ENCODE assay signal across 20 cellular contexts in the genomic region with DNA sequence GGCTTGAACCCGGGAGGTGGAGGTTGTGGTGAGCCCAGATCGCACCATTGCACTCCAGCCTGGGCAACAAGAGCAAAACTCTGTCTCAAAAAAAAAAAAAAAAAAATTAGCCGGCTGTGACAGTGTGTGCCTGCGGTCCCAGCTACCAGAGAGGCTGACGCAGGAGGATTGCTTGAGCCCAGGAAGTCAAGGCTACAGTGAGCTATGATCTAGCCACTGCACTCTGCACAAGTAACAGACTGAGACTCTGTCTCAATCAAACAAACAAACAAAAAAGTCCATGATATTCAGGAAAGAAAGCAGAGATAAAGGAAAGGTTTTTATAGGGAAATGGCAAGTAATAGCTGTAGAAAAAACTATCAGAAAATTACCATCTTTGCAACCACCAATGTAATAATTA. TPM values are rescaled to one million over a fixed set of nuclear protein-coding genes. Genes with fewer than 3 reads are reported as not detected.
DNase-seq lines count a peak whose midpoint lies in the region; ATAC-seq and TF ChIP-seq lines count a peak whose summit lies in the region.
"Had no signal": no experiment of that assay in that cellular context is flagged by ENCODE, and none has a peak within 500 bp of the region (broad histone marks: within the 10 kb centered on the region; RNA-seq: fewer than 3 reads in every experiment).

No MANE protein-coding gene starts in this region.

- peaks cover 25% of the 10 kb centered on the region for H3K4me1 Mint-ChIP-seq in activated naive CD4-positive, alpha-beta T cell treated with anti-CD3 and anti-CD28 coated beads, Interleukin-2, amount 50 U/mL, for 24 hours
- peaks cover 15% of the 10 kb centered on the region for H3K4me1 Mint-ChIP-seq in activated T-helper 2 cell treated with anti-CD3 and anti-CD28 coated beads, Interferon-gamma antibody, Interleukin-2, Interleukin-4, amounts not matched to agents 10 μg/mL and 5 μg/mL and 100 μg/mL, durations not matched to agents 14 hours and 24 hours and 36 hours (ENCODE audit: low read depth)
- no peaks in the 10 kb centered on the region for H3K4me1 Mint-ChIP-seq in type B pancreatic cell (ENCODE audit: unreplicated experiment)

- no peak overlapping the region for H3K4me2 ChIP-seq in Karpas-422 (ENCODE audit: low read depth, low read length, poor library complexity, severe bottlenecking)
- H3K4me2 ChIP-seq: SK-N-SH had no signal

- H3K9me2 ChIP-seq in Karpas-422 (replicated peaks; ENCODE audit: insufficient read depth, low read length) = no peaks in the 10 kb centered on the region
- H3K9me2 ChIP-seq: SK-N-SH had no signal

- H3K4me3 ChIP-seq in Karpas-422 (ENCODE audit: low read length) = no peak overlapping the region
- H3K4me3 ChIP-seq in uterus = no peak overlapping the region
- H3K4me3 ChIP-seq: GM12878 had no signal

- intact Hi-C loops in activated T-helper 2 cell treated with anti-CD3 and anti-CD28 coated beads, Interferon-gamma antibody, Interleukin-2, Interleukin-4, amounts not matched to agents 10 μg/mL and 5 μg/mL and 100 μg/mL, durations not matched to agents 14 hours and 24 hours and 36 hours (cut with micrococcal nuclease) = no loop called here
- intact Hi-C loops in uterus (cut with DNase I; ENCODE audit: low total_unique reads) = no loop called here

- no peaks in the 10 kb centered on the region for H4K20me1 ChIP-seq in Karpas-422 (ENCODE audit: insufficient read depth, low read depth, low read length)

- DNase-seq in activated naive CD4-positive, alpha-beta T cell treated with anti-CD3 and anti-CD28 coated beads, Interleukin-2, amount 50 U/mL, for 72 hours (ENCODE audit: low spot score in 2 of 2) = no peak
- DNase-seq in Karpas-422 (no peak), type B pancreatic cell (ENCODE audit: extremely low spot score, unreplicated experiment) (no peak), DMS114 treated with DMSO at 0.1 percent for 48 hours (lab: John Stamatoyannopoulos, UW; ENCODE audit: unreplicated experiment) (no peak), uterus (no peak)
- DNase-seq in activated T-helper 2 cell treated with anti-CD3 and anti-CD28 coated beads, Interferon-gamma antibody, Interleukin-2, Interleukin-4, amounts not matched to agents 10 μg/mL and 5 μg/mL and 100 μg/mL, durations not matched to agents 14 hours and 24 hours and 36 hours (ENCODE audit: low spot score) = no peak
- DNase-seq: 8988T, ACHN, HCEC 1CT, NCI-H1092, NCI-H146, NCI-H1930, NCI-H446 treated with DMSO at 0.1 percent for 48 hours, NCI-H526, NCI-H82, SIG-M5, SK-N-SH had no signal

- H3K27ac Mint-ChIP-seq in activated naive CD4-positive, alpha-beta T cell treated with anti-CD3 and anti-CD28 coated beads, Interleukin-2, amount 50 U/mL, for 24 hours = peak overlapping the region; percentile 38
- H3K27ac Mint-ChIP-seq in activated naive CD4-positive, alpha-beta T cell treated with anti-CD3 and anti-CD28 coated beads, Interleukin-2, amount 50 U/mL, for 72 hours = no peak overlapping the region
- peak overlapping the region; percentile 22 for H3K27ac Mint-ChIP-seq in activated T-helper 2 cell treated with anti-CD3 and anti-CD28 coated beads, Interferon-gamma antibody, Interleukin-2, Interleukin-4, amounts not matched to agents 10 μg/mL and 5 μg/mL and 100 μg/mL, durations not matched to agents 14 hours and 24 hours and 36 hours
- no peak overlapping the region for H3K27ac Mint-ChIP-seq in type B pancreatic cell

- H3K36me3 Mint-ChIP-seq in activated naive CD4-positive, alpha-beta T cell treated with anti-CD3 and anti-CD28 coated beads, Interleukin-2, amount 50 U/mL, for 24 hours = no peaks in the 10 kb centered on the region
- peaks cover 0 to 4% of the 10 kb centered on the region in 2 donors for H3K36me3 Mint-ChIP-seq in activated naive CD4-positive, alpha-beta T cell treated with anti-CD3 and anti-CD28 coated beads, Interleukin-2, amount 50 U/mL, for 72 hours
- peaks cover 17% of the 10 kb centered on the region for H3K36me3 Mint-ChIP-seq in activated T-helper 2 cell treated with anti-CD3 and anti-CD28 coated beads, Interferon-gamma antibody, Interleukin-2, Interleukin-4, amounts not matched to agents 10 μg/mL and 5 μg/mL and 100 μg/mL, durations not matched to agents 14 hours and 24 hours and 36 hours (ENCODE audit: low read depth)
- no peaks in the 10 kb centered on the region for H3K36me3 Mint-ChIP-seq in type B pancreatic cell

- TF ChIP-seq CTCF in type B pancreatic cell (conservative IDR thresholded peaks at IDR 0.05) (no peak), uterus (IDR thresholded peaks at IDR 0.05) (no peak)

- H3K27me3 ChIP-seq in Karpas-422 (ENCODE audit: low read length) (no peaks in the 10 kb centered on the region), uterus (no peaks in the 10 kb centered on the region)

- no peak for ATAC-seq in activated naive CD4-positive, alpha-beta T cell treated with anti-CD3 and anti-CD28 coated beads, Interleukin-2, amount 50 U/mL, for 72 hours
- ATAC-seq in GM19035 (IDR thresholded peaks at IDR 0.05; ENCODE audit: unreplicated experiment) = no peak
- ATAC-seq: GM12878 had no signal

- H3K36me3 ChIP-seq in Karpas-422 (ENCODE audit: insufficient read depth, low read length) (peaks cover 4% of the 10 kb centered on the region; the same call in 1 of the 2 replicates), uterus (no peaks in the 10 kb centered on the region)

- TF ChIP-seq POLR2A in uterus (IDR thresholded peaks at IDR 0.05) = no peak

- no peak overlapping the region for H3K4me3 Mint-ChIP-seq in activated naive CD4-positive, alpha-beta T cell treated with anti-CD3 and anti-CD28 coated beads, Interleukin-2, amount 50 U/mL, for 24 hours
- H3K4me3 Mint-ChIP-seq in activated T-helper 2 cell treated with anti-CD3 and anti-CD28 coated beads, Interferon-gamma antibody, Interleukin-2, Interleukin-4, amounts not matched to agents 10 μg/mL and 5 μg/mL and 100 μg/mL, durations not matched to agents 14 hours and 24 hours and 36 hours (ENCODE audit: low read depth) = no peak overlapping the region
- peak overlapping the region; percentile 41 for H3K4me3 Mint-ChIP-seq in type B pancreatic cell

- H2AFZ ChIP-seq in Karpas-422 (ENCODE audit: low read length) = no peak overlapping the region

- H3K79me2 ChIP-seq in Karpas-422 (ENCODE audit: low read length) = peaks cover 18% of the 10 kb centered on the region

- H3K27me3 Mint-ChIP-seq in activated naive CD4-positive, alpha-beta T cell treated with anti-CD3 and anti-CD28 coated beads, Interleukin-2, amount 50 U/mL, for 24 hours = no peaks in the 10 kb centered on the region
- no peaks in the 10 kb centered on the region for H3K27me3 Mint-ChIP-seq in activated T-helper 2 cell treated with anti-CD3 and anti-CD28 coated beads, Interferon-gamma antibody, Interleukin-2, Interleukin-4, amounts not matched to agents 10 μg/mL and 5 μg/mL and 100 μg/mL, durations not matched to agents 14 hours and 24 hours and 36 hours (ENCODE audit: low read depth)
- no peaks in the 10 kb centered on the region for H3K27me3 Mint-ChIP-seq in type B pancreatic cell

- H3K4me1 ChIP-seq in Karpas-422 (ENCODE audit: low read length) (peaks cover 62% of the 10 kb centered on the region), uterus (peaks cover 0 to 3% of the 10 kb centered on the region in 2 donors)

- H3K9ac ChIP-seq in Karpas-422 (ENCODE audit: low read length) = no peak overlapping the region
- H3K9ac ChIP-seq: SK-N-SH had no signal

- H3K27ac ChIP-seq in Karpas-422 (ENCODE audit: low read length) (0 out of 2 replicates have a peak overlapping the region, but pooled peaks have one; percentile 34), uterus (no peak overlapping the region)

- H3K9me3 Mint-ChIP-seq in activated naive CD4-positive, alpha-beta T cell treated with anti-CD3 and anti-CD28 coated beads, Interleukin-2, amount 50 U/mL, for 24 hours = no peaks in the 10 kb centered on the region
- no peaks in the 10 kb centered on the region for H3K9me3 Mint-ChIP-seq in activated naive CD4-positive, alpha-beta T cell treated with anti-CD3 and anti-CD28 coated beads, Interleukin-2, amount 50 U/mL, for 72 hours
- no peaks in the 10 kb centered on the region for H3K9me3 Mint-ChIP-seq in activated T-helper 2 cell treated with anti-CD3 and anti-CD28 coated beads, Interferon-gamma antibody, Interleukin-2, Interleukin-4, amounts not matched to agents 10 μg/mL and 5 μg/mL and 100 μg/mL, durations not matched to agents 14 hours and 24 hours and 36 hours
- no peaks in the 10 kb centered on the region for H3K9me3 Mint-ChIP-seq in type B pancreatic cell

- H3K9me3 ChIP-seq in Karpas-422 (ENCODE audit: low read length) (no peaks in the 10 kb centered on the region), uterus (no peaks in the 10 kb centered on the region)
- H3K9me3 ChIP-seq: SK-N-SH had no signal

RNA-seq across cellular contexts. Expression of a gene that starts 2.1 kb away (rescaled TPM):
- 10 to 100 TPM; 44.9 to 46.0 TPM for total RNA-seq in activated naive CD4-positive, alpha-beta T cell treated with anti-CD3 and anti-CD28 coated beads, Interleukin-2, amount 50 U/mL, for 72 hours
- total RNA-seq in Karpas-422 (2014; rRNA removed; shearing (Covaris generic); ENCODE audit: low replicate concordance) = 51.8 and 73.5 TPM in 2 replicates
- 49.4 and 51.7 TPM in 2 replicates for total RNA-seq in activated T-helper 2 cell treated with anti-CD3 and anti-CD28 coated beads, Interferon-gamma antibody, Interleukin-2, Interleukin-4, amounts not matched to agents 10 μg/mL and 5 μg/mL and 100 μg/mL, durations not matched to agents 14 hours and 24 hours and 36 hours
- 12.9 and 15.9 TPM in 2 replicates for total RNA-seq in type B pancreatic cell (ENCODE audit: low replicate concordance)
- total RNA-seq in uterus = 10 to 100 TPM in 2 of 4 donors, 1 to 10 TPM in 1, not detected in 1; 4.7 to 19.4 (median 13.1) TPM

RNA-seq across cellular contexts. Expression of a gene that starts 5.2 kb away (rescaled TPM):
- 10 to 100 TPM; 39.6 to 40.4 TPM for total RNA-seq in activated naive CD4-positive, alpha-beta T cell treated with anti-CD3 and anti-CD28 coated beads, Interleukin-2, amount 50 U/mL, for 72 hours
- total RNA-seq in Karpas-422 (2014; rRNA removed; shearing (Covaris generic); ENCODE audit: low replicate concordance) = 30.4 and 52.2 TPM in 2 replicates
- 55.5 and 56.1 TPM in 2 replicates for total RNA-seq in activated T-helper 2 cell treated with anti-CD3 and anti-CD28 coated beads, Interferon-gamma antibody, Interleukin-2, Interleukin-4, amounts not matched to agents 10 μg/mL and 5 μg/mL and 100 μg/mL, durations not matched to agents 14 hours and 24 hours and 36 hours
- total RNA-seq in type B pancreatic cell (ENCODE audit: low replicate concordance) (23.3 and 28.7 TPM in 2 replicates), uterus (10 to 100 TPM; 14.7 to 36.3 (median 29.5) TPM)

RNA-seq across cellular contexts. Expression of a gene that starts 9.2 kb away (rescaled TPM):
- 10 to 100 TPM in 1 of 2 donors, 1 to 10 TPM in 1; 9.8 to 15.6 TPM for total RNA-seq in activated naive CD4-positive, alpha-beta T cell treated with anti-CD3 and anti-CD28 coated beads, Interleukin-2, amount 50 U/mL, for 72 hours
- total RNA-seq in Karpas-422 (2014; rRNA removed; shearing (Covaris generic); ENCODE audit: low replicate concordance) = 30.5 and 32.1 TPM in 2 replicates
- total RNA-seq in activated T-helper 2 cell treated with anti-CD3 and anti-CD28 coated beads, Interferon-gamma antibody, Interleukin-2, Interleukin-4, amounts not matched to agents 10 μg/mL and 5 μg/mL and 100 μg/mL, durations not matched to agents 14 hours and 24 hours and 36 hours = 17.5 and 18.3 TPM in 2 replicates
- total RNA-seq in type B pancreatic cell (ENCODE audit: low replicate concordance) = 13.0 and 23.0 TPM in 2 replicates
- 10 to 100 TPM in 3 of 4 donors, 1 to 10 TPM in 1; 9.1 to 62.8 (median 32.7) TPM for total RNA-seq in uterus

RNA-seq across cellular contexts. Expression of a gene that starts 23.1 kb away (rescaled TPM):
- total RNA-seq in activated naive CD4-positive, alpha-beta T cell treated with anti-CD3 and anti-CD28 coated beads, Interleukin-2, amount 50 U/mL, for 72 hours = 10 to 100 TPM; 37.2 to 40.4 TPM
- 7.2 and 15.8 TPM in 2 replicates for total RNA-seq in Karpas-422 (2014; rRNA removed; shearing (Covaris generic); ENCODE audit: low replicate concordance)
- 62.1 and 62.5 TPM in 2 replicates for total RNA-seq in activated T-helper 2 cell treated with anti-CD3 and anti-CD28 coated beads, Interferon-gamma antibody, Interleukin-2, Interleukin-4, amounts not matched to agents 10 μg/mL and 5 μg/mL and 100 μg/mL, durations not matched to agents 14 hours and 24 hours and 36 hours
- total RNA-seq in type B pancreatic cell (ENCODE audit: low replicate concordance) = 62.9 and 85.1 TPM in 2 replicates
- total RNA-seq in uterus = 100 to 1,000 TPM in 1 of 4 donors, 10 to 100 TPM in 1, 1 to 10 TPM in 2; 2.1 to 102 (median 8.6) TPM

RNA-seq across cellular contexts. Expression of a gene that starts 34.8 kb away (rescaled TPM):
- total RNA-seq in activated naive CD4-positive, alpha-beta T cell treated with anti-CD3 and anti-CD28 coated beads, Interleukin-2, amount 50 U/mL, for 72 hours = 10 to 100 TPM; 27.7 to 32.7 TPM
- total RNA-seq in Karpas-422 (2014; rRNA removed; shearing (Covaris generic); ENCODE audit: low replicate concordance) = 14.0 and 36.4 TPM in 2 replicates
- 39.2 and 39.8 TPM in 2 replicates for total RNA-seq in activated T-helper 2 cell treated with anti-CD3 and anti-CD28 coated beads, Interferon-gamma antibody, Interleukin-2, Interleukin-4, amounts not matched to agents 10 μg/mL and 5 μg/mL and 100 μg/mL, durations not matched to agents 14 hours and 24 hours and 36 hours
- 34.1 and 35.9 TPM in 2 replicates for total RNA-seq in type B pancreatic cell (ENCODE audit: low replicate concordance)
- total RNA-seq in uterus = 10 to 100 TPM in 2 of 4 donors, 1 to 10 TPM in 2; 5.1 to 55.9 (median 15.4) TPM

Comparison
In these comparisons a context has a peak if more than half of its experiments do, and no peak if none do; other contexts are left out.
1. H3K27ac Mint-ChIP-seq: peak in activated naive CD4-positive, alpha-beta T cell treated with anti-CD3 and anti-CD28 coated beads, Interleukin-2, amount 50 U/mL, for 24 hours (single experiment) and activated T-helper 2 cell treated with anti-CD3 and anti-CD28 coated beads, Interferon-gamma antibody, Interleukin-2, Interleukin-4, amounts not matched to agents 10 μg/mL and 5 μg/mL and 100 μg/mL, durations not matched to agents 14 hours and 24 hours and 36 hours (single experiment); none in activated naive CD4-positive, alpha-beta T cell treated with anti-CD3 and anti-CD28 coated beads, Interleukin-2, amount 50 U/mL, for 72 hours (0 of 2) and type B pancreatic cell (single experiment).